In genomic region chr6:18680842-18681241, GRCh38 we compare ENCODE assay signal across 23 cellular contexts.
DNase-seq lines count a peak whose midpoint lies in the region; ATAC-seq and TF ChIP-seq lines count a peak whose summit lies in the region.
"Had no signal": no experiment of that assay in that cellular context is flagged by ENCODE, and none has a peak within 500 bp of the region (broad histone marks: within the 10 kb centered on the region; RNA-seq: fewer than 3 reads in every experiment).

No MANE protein-coding gene starts in this region.

- no peaks in the 10 kb centered on the region for H3K27me3 ChIP-seq in osteoblast (ENCODE audit: insufficient read depth, low read length)
- H3K27me3 ChIP-seq: body of pancreas, esophagus muscularis mucosa, tibial artery had no signal

- TF ChIP-seq CTCF in epithelial cell of proximal tubule (conservative IDR thresholded peaks at IDR 0.05; ENCODE audit: low read depth, low read length) = peak; percentile 42
- TF ChIP-seq CTCF in osteoblast (IDR thresholded peaks at IDR 0.05; ENCODE audit: extremely low read depth, low read depth, low read length) = no peak

- H2AFZ ChIP-seq in osteoblast (ENCODE audit: low read length) = no peak overlapping the region

- DNase-seq in DMS53 (lab: John Stamatoyannopoulos, UW) (peak; percentile 28), DMS53 treated with DMSO at 0.1 percent for 48 hours (lab: John Stamatoyannopoulos, UW; ENCODE audit: unreplicated experiment) (no peak), RKO (ENCODE audit: low spot score) (peak; percentile 14), epithelial cell of proximal tubule (ENCODE audit: low read depth) (no peak), AG08395 (ENCODE audit: low spot score) (no peak), DMS153 treated with DMSO at 0.1 percent for 48 hours (lab: John Stamatoyannopoulos, UW; ENCODE audit: unreplicated experiment) (no peak), osteoblast (ENCODE audit: insufficient read length, low spot score, missing footprints) (no peak)
- DNase-seq: 8988T; activated CD4-positive, alpha-beta T cell treated with anti-CD3 and anti-CD28 coated beads, Interleukin-2, amount 50 U/mL, for 48 hours; activated T-cell treated with anti-CD3 and anti-CD28 coated beads, Interleukin-2, amount 50 U/mL, for 72 hours; body of pancreas; glutamatergic neuron; mesenchymal stem cell; NCI-H1048; NCI-H2081 treated with DMSO at 0.1 percent for 48 hours; NCI-H748 treated with DMSO at 0.1 percent for 48 hours; nephron progenitor cell; stimulated activated CD4-positive, alpha-beta T cell treated with anti-CD3 and anti-CD28 coated beads, Interleukin-12 subunit alpha, Interleukin-12 subunit beta, amount 100 ng/mL, for 4 hours; stimulated activated naive B cell treated with anti-CD40 and anti-IgM and Interleukin-4, amounts not matched to agents 10 μg/mL and 1 μg/mL and 100 μg/mL, for 72 hours; SW 1271; tibial artery had no signal

- H3K36me3 ChIP-seq in osteoblast (ENCODE audit: insufficient read depth, low read length) = no peaks in the 10 kb centered on the region
- H3K36me3 ChIP-seq: esophagus muscularis mucosa, tibial artery had no signal

- no peaks in the 10 kb centered on the region for H3K9me3 ChIP-seq in osteoblast (ENCODE audit: low read depth, low read length)
- H3K9me3 ChIP-seq: body of pancreas, esophagus muscularis mucosa, tibial artery had no signal

- no peak overlapping the region for H3K4me2 ChIP-seq in osteoblast (ENCODE audit: insufficient read depth, low read length)

- H3K79me2 ChIP-seq in osteoblast (ENCODE audit: insufficient read depth, low read length) = no peaks in the 10 kb centered on the region

- no peak overlapping the region for H3K27ac ChIP-seq in osteoblast (ENCODE audit: low read depth, low read length)
- H3K27ac ChIP-seq: body of pancreas, esophagus muscularis mucosa, tibial artery had no signal

- H4K20me1 ChIP-seq in osteoblast (ENCODE audit: insufficient read depth, low read length) = no peaks in the 10 kb centered on the region

- no peak for ATAC-seq in GM18502 (IDR thresholded peaks at IDR 0.05; ENCODE audit: poor library complexity, unreplicated experiment)
- ATAC-seq: activated T-cell treated with anti-CD3 and anti-CD28 coated beads, Interleukin-2, amount 50 U/mL, for 72 hours; body of pancreas; stimulated activated naive B cell treated with anti-CD40 and anti-IgM and Interleukin-4, amounts not matched to agents 10 μg/mL and 1 μg/mL and 100 μg/mL, for 72 hours had no signal

- H3K4me3 ChIP-seq in epithelial cell of proximal tubule (ENCODE audit: low read depth, low read length) (no peak overlapping the region), osteoblast (ENCODE audit: insufficient read depth, low read length) (no peak overlapping the region)
- H3K4me3 ChIP-seq: body of pancreas, esophagus muscularis mucosa, tibial artery had no signal

- H3K4me1 ChIP-seq in osteoblast (ENCODE audit: insufficient read depth, low read length) = no peaks in the 10 kb centered on the region
- H3K4me1 ChIP-seq: body of pancreas, esophagus muscularis mucosa, tibial artery had no signal

Comparison
In these comparisons a context has a peak if more than half of its experiments do, and no peak if none do; other contexts are left out.
1. DNase-seq: peak in DMS53 (single experiment) and RKO (single experiment); none in DMS53 treated with DMSO at 0.1 percent for 48 hours (single experiment), epithelial cell of proximal tubule (single experiment), AG08395 (single experiment), DMS153 treated with DMSO at 0.1 percent for 48 hours (single experiment) and osteoblast (single experiment).